Comparison of ENCODE assay signal across 11 cellular contexts in genomic region chr15:48896775-48897143, GRCh38. TPM values are rescaled to one million over a fixed set of nuclear protein-coding genes. Genes with fewer than 3 reads are reported as not detected.
A peak's percentile ranks its signal among the peaks of the same experiment; 100 is the strongest.
DNase-seq lines count a peak whose midpoint lies in the region; ATAC-seq and TF ChIP-seq lines count a peak whose summit lies in the region.
"Had no signal": no experiment of that assay in that cellular context is flagged by ENCODE, and none has a peak within 500 bp of the region (broad histone marks: within the 10 kb centered on the region; RNA-seq: fewer than 3 reads in every experiment).

No MANE protein-coding gene starts in this region.

- ATAC-seq in HG03108 (IDR thresholded peaks at IDR 0.05; ENCODE audit: unreplicated experiment) (no peak), HG03442 (IDR thresholded peaks at IDR 0.05; ENCODE audit: unreplicated experiment) (no peak)
- ATAC-seq: activated T-cell treated with anti-CD3 and anti-CD28 coated beads, Interleukin-2, amount 50 U/mL, for 4 hours had no signal

- H3K27me3 ChIP-seq in brain microvascular endothelial cell (replicated peaks) (no peaks in the 10 kb centered on the region), right atrium auricular region (no peaks in the 10 kb centered on the region), colonic mucosa (no peaks in the 10 kb centered on the region)

- DNase-seq in brain microvascular endothelial cell (no peak), right atrium auricular region (ENCODE audit: low spot score) (no peak), skeletal muscle cell (ENCODE audit: low read depth) (no peak), CD1c-positive myeloid dendritic cell (ENCODE audit: extremely low spot score) (no peak), colonic mucosa (no peak)
- DNase-seq: activated T-cell treated with anti-CD3 and anti-CD28 coated beads, Interleukin-2, amount 50 U/mL, for 4 hours; central memory CD4-positive, alpha-beta T cell; glutamatergic neuron had no signal

- peak overlapping the region; percentile 21 for H3K27ac ChIP-seq in brain microvascular endothelial cell
- H3K27ac ChIP-seq in right atrium auricular region = peak overlapping the region; percentile 42 to 69
- no peak overlapping the region for H3K27ac ChIP-seq in colonic mucosa

- peak overlapping the region; percentile 43 for H3K4me3 ChIP-seq in brain microvascular endothelial cell (ENCODE audit: low read depth, low read length)
- peak overlapping the region; percentile 7 to 29 for H3K4me3 ChIP-seq in right atrium auricular region
- peak overlapping the region; percentile 25 for H3K4me3 ChIP-seq in skeletal muscle cell (ENCODE audit: low read depth, low read length)
- no peak overlapping the region for H3K4me3 ChIP-seq in colonic mucosa

- TF ChIP-seq CTCF in brain microvascular endothelial cell (IDR thresholded peaks at IDR 0.05; ENCODE audit: low read depth, low read length, missing control alignments) = no peak
- no peak for TF ChIP-seq CTCF in right atrium auricular region (IDR thresholded peaks at IDR 0.05)
- no peak for TF ChIP-seq CTCF in colonic mucosa (IDR thresholded peaks at IDR 0.05)

- H3K4me1 ChIP-seq in ES-I3 (ENCODE audit: insufficient read depth, low read length) (peaks cover 10% of the 10 kb centered on the region), right atrium auricular region (no peaks in the 10 kb centered on the region), colonic mucosa (no peaks in the 10 kb centered on the region)

- H3K9me3 ChIP-seq in ES-I3 (ENCODE audit: control insufficient read depth, insufficient read depth, low read length) (no peaks in the 10 kb centered on the region), right atrium auricular region (no peaks in the 10 kb centered on the region), colonic mucosa (no peaks in the 10 kb centered on the region)

- peak overlapping the region; percentile 28; the same call in 1 of the 2 replicates for H3K9ac ChIP-seq in ES-I3 (ENCODE audit: low read depth, low read length)
- H3K9ac ChIP-seq in colonic mucosa (ENCODE audit: low read depth in 2 of 2, low read length in 2 of 2) = no peak overlapping the region

- H3K36me3 ChIP-seq in ES-I3 (ENCODE audit: insufficient read depth, low read length) (no peaks in the 10 kb centered on the region), brain microvascular endothelial cell (replicated peaks) (no peaks in the 10 kb centered on the region), right atrium auricular region (no peaks in the 10 kb centered on the region), colonic mucosa (no peaks in the 10 kb centered on the region)

- intact Hi-C loops in colonic mucosa (cut with DNase I) = no loop called here

- in situ Hi-C loops in brain microvascular endothelial cell (cut with HindIII; ENCODE audit: low pct_ligation_motif_present, low sequenced_read_pairs) = no loop called here

RNA-seq across cellular contexts. Expression of gene EID1, which starts 18.8 kb away (rescaled TPM):
- 100 to 1,000 TPM; 369 to 524 TPM for total RNA-seq in right atrium auricular region
- total RNA-seq in colonic mucosa = 10 to 100 TPM; 54.2 to 66.0 TPM

Comparison
In these comparisons a context has a peak if more than half of its experiments do, and no peak if none do; other contexts are left out.
1. RNA of gene EID1, which starts 18.8 kb away (total RNA-seq): 369 to 524 TPM in right atrium auricular region; 54.2 to 66.0 TPM in colonic mucosa; every median in the first group is over 4 times any median in the second.